Comparison of ENCODE assay signal across 18 cellular contexts in genomic region chr10:99781734-99782429, GRCh38. TPM values are rescaled to one million over a fixed set of nuclear protein-coding genes. Genes with fewer than 3 reads are reported as not detected.
DNase-seq lines count a peak whose midpoint lies in the region; ATAC-seq, FAIRE-seq and TF ChIP-seq lines count a peak whose summit lies in the region.
"Had no signal": no experiment of that assay in that cellular context is flagged by ENCODE, and none has a peak within 500 bp of the region (broad histone marks: within the 10 kb centered on the region; RNA-seq: fewer than 3 reads in every experiment).

No MANE protein-coding gene starts in this region.

- peak overlapping the region; percentile 83; the same call in 1 of the 2 replicates for H2BK20ac ChIP-seq in IMR-90 (ENCODE audit: low read depth, low read length)

- H3K27me3 ChIP-seq in IMR-90 (ENCODE audit: control insufficient read depth, insufficient read depth, low read length) (no peaks in the 10 kb centered on the region), endothelial cell of umbilical vein (ENCODE audit: control insufficient read depth in 2 of 2, insufficient read depth in 2 of 2, low read length in 2 of 2) (no peaks in the 10 kb centered on the region), mesenchymal stem cell (ENCODE audit: control insufficient read depth in 1 of 2, insufficient read depth in 1 of 2, low read length in 2 of 2) (no peaks in the 10 kb centered on the region)
- no peaks in the 10 kb centered on the region for H3K27me3 ChIP-seq in CD4-positive, alpha-beta memory T cell (ENCODE audit: insufficient read depth, low read length)
- H3K27me3 ChIP-seq: MG63, Peyer's patch had no signal

- H3K4me2 ChIP-seq in A549 (peak overlapping the region; percentile 99), IMR-90 (ENCODE audit: low read depth, low read length) (no peak overlapping the region), endothelial cell of umbilical vein (ENCODE audit: insufficient read depth, low read length) (peak overlapping the region; percentile 34), mesenchymal stem cell (ENCODE audit: low read length, poor library complexity, severe bottlenecking) (no peak overlapping the region)

- in situ Hi-C loops in IMR-90 (cut with MboI; ENCODE audit: low sequenced_read_pairs), result no loop called here

- no peak for TF ChIP-seq POLR2A in A549 (IDR thresholded peaks at IDR 0.05; ENCODE audit: low read length)
- no peak for TF ChIP-seq POLR2A in IMR-90 (IDR thresholded peaks at IDR 0.05; ENCODE audit: low read depth, low read length)
- peak; percentile 43 for TF ChIP-seq POLR2A in endothelial cell of umbilical vein (IDR thresholded peaks at IDR 0.05; ENCODE audit: low read depth, low read length)

- no peak overlapping the region for H2AK9ac ChIP-seq in IMR-90 (replicated peaks; ENCODE audit: low read depth, low read length, poor library complexity)

- no peak overlapping the region for H2AFZ ChIP-seq in IMR-90 (replicated peaks; ENCODE audit: low read length, poor library complexity)
- no peak overlapping the region for H2AFZ ChIP-seq in endothelial cell of umbilical vein (ENCODE audit: low read depth, low read length)
- H2AFZ ChIP-seq in mesenchymal stem cell (ENCODE audit: low read depth, low read length), result no peak overlapping the region
- H2AFZ ChIP-seq: GM23248 had no signal

- intact Hi-C loops in IMR-90 (cut with micrococcal nuclease) (loop anchor here (5.0 kb wide), 2 partner anchors 50 kb away; partner anchors contain the start of genes COX15 and CUTC), endothelial cell of umbilical vein (cut with micrococcal nuclease) (loop anchor here (5.0 kb wide), 1 partner anchor 225 kb away; the partner anchor contains the start of gene DNMBP)
- intact Hi-C loops in CD4-positive, alpha-beta memory T cell (cut with micrococcal nuclease), result no loop called here

- no peaks in the 10 kb centered on the region for H3K9me3 ChIP-seq in A549
- H3K9me3 ChIP-seq in IMR-90 (ENCODE audit: control insufficient read depth, insufficient read depth, low read length), result no peaks in the 10 kb centered on the region
- no peaks in the 10 kb centered on the region for H3K9me3 ChIP-seq in endothelial cell of umbilical vein (replicated peaks; ENCODE audit: control insufficient read depth, insufficient read depth, low read length)
- no peaks in the 10 kb centered on the region for H3K9me3 ChIP-seq in mesenchymal stem cell (ENCODE audit: control insufficient read depth, low read length)
- no peaks in the 10 kb centered on the region for H3K9me3 ChIP-seq in CD4-positive, alpha-beta memory T cell (ENCODE audit: control insufficient read depth in 1 of 2, low read length in 2 of 2)
- H3K9me3 ChIP-seq: MG63, Peyer's patch had no signal

- H3K23ac ChIP-seq in IMR-90 (ENCODE audit: low read depth, low read length) (no peak overlapping the region), mesenchymal stem cell (ENCODE audit: low read length in 2 of 2) (peak overlapping the region in 1 of 2 experiments; percentile 59)

- POLR2A ChIA-PET in A549 (lab: Yijun Ruan, JAX), result interaction anchor here (1.0 to 2.1 kb wide), 3 partner anchors 9 to 50 kb away, joined by 3 to 20 read pairs (median 6); partner anchors contain the start of genes COX15 and CUTC
- POLR2A ChIA-PET in IMR-90 (lab: Charles Lee; ENCODE audit: unreplicated experiment), result no interaction called here
- POLR2A ChIA-PET in endothelial cell of umbilical vein (lab: Charles Lee), result interaction anchor here (0.6 to 1.4 kb wide), 4 partner anchors 49 to 81 kb away, joined by 3 read pairs; partner anchors contain the start of genes COX15 and CUTC
- POLR2A ChIA-PET in CD4-positive, alpha-beta memory T cell (lab: Charles Lee; ENCODE audit: partially characterized antibody), result no interaction called here

- H3K4ac ChIP-seq in IMR-90 (ENCODE audit: low read depth, low read length) (peak overlapping the region; percentile 72), mesenchymal stem cell (ENCODE audit: low read depth in 1 of 2, low read length in 2 of 2) (peak overlapping the region in 1 of 2 experiments; percentile 79)

- no peak for TF ChIP-seq RAD21 in A549 (conservative IDR thresholded peaks at IDR 0.05 in 1 of 2, IDR thresholded peaks at IDR 0.05 in 1 of 2)
- TF ChIP-seq RAD21 in IMR-90 (IDR thresholded peaks at IDR 0.05; ENCODE audit: low read length), result no peak

- ATAC-seq in A549, result no peak
- ATAC-seq in IMR-90 (ENCODE audit: low read depth), result no peak

- BruUV-seq in IMR-90 (replicated peaks; lab: Mats Ljungman, UMichigan) (no TSS peak), endothelial cell of umbilical vein (replicated peaks; lab: Mats Ljungman, UMichigan) (no TSS peak)

- peaks cover 2 to 14% of the 10 kb centered on the region in 2 donors for H3K36me3 Mint-ChIP-seq in CD4-positive, alpha-beta memory T cell

- peaks cover 0 to 5% of the 10 kb centered on the region in 2 donors for H3K27me3 Mint-ChIP-seq in CD4-positive, alpha-beta memory T cell

- H3K4me3 Mint-ChIP-seq in CD4-positive, alpha-beta memory T cell, result no peak overlapping the region

- whole genome bisulfite sequencing in A549 (ENCODE audit: missing lambda C conversion rate), result 24% methylated on average over 5 of the region's 5 CpGs
- 93% methylated on average over 2 of the region's 5 CpGs; no CpG with 5 or more reads in 1 of the 2 experiments for WGBS in IMR-90 (ENCODE audit: extremely low coverage in 2 of 2, insufficient read length in 1 of 2), 2 experiments
- 80% methylated on average over 5 of the region's 5 CpGs for WGBS in mesenchymal stem cell

- H3K27ac ChIP-seq in A549 (peak overlapping the region; percentile 98 to 100), IMR-90 (ENCODE audit: insufficient read depth, low read length) (peak overlapping the region; percentile 9; the same call in 1 of the 2 replicates), endothelial cell of umbilical vein (ENCODE audit: insufficient read depth, low read depth, low read length) (peak overlapping the region; percentile 57), mesenchymal stem cell (ENCODE audit: low read length, poor library complexity, severe bottlenecking) (no peak overlapping the region)
- H3K27ac ChIP-seq in CD4-positive, alpha-beta memory T cell (ENCODE audit: low read depth, low read length), result no peak overlapping the region
- H3K27ac ChIP-seq: GM23248, SK-N-MC had no signal

- H3K14ac ChIP-seq in IMR-90 (replicated peaks; ENCODE audit: low read depth, low read length) (no peak overlapping the region), mesenchymal stem cell (ENCODE audit: low read length in 2 of 2) (no peak overlapping the region)

- dilution Hi-C loops in IMR-90 (cut with HindIII; ENCODE audit: low sequenced_read_pairs, unreplicated experiment) (no loop called here), endothelial cell of umbilical vein (cut with MboI; ENCODE audit: extremely low pct_ligation_motif_present, low sequenced_read_pairs) (no loop called here)

- H3K56ac ChIP-seq in IMR-90 (ENCODE audit: extremely low read depth, insufficient read depth, low read length), result no peak overlapping the region

- no peaks in the 10 kb centered on the region for H3K4me1 Mint-ChIP-seq in CD4-positive, alpha-beta memory T cell

- H3K36me3 ChIP-seq in IMR-90 (ENCODE audit: control insufficient read depth, insufficient read depth, low read length) (no peaks in the 10 kb centered on the region), endothelial cell of umbilical vein (ENCODE audit: control insufficient read depth in 2 of 2, extremely low read depth in 1 of 2, insufficient read depth in 2 of 2, low read length in 2 of 2) (no peaks in the 10 kb centered on the region), mesenchymal stem cell (ENCODE audit: control insufficient read depth in 1 of 2, insufficient read depth in 2 of 2, low read depth in 1 of 2, low read length in 2 of 2) (no peaks in the 10 kb centered on the region)
- H3K36me3 ChIP-seq in CD4-positive, alpha-beta memory T cell (ENCODE audit: insufficient read depth, low read length), result no peaks in the 10 kb centered on the region
- H3K36me3 ChIP-seq: MG63, Peyer's patch had no signal

- no peak for TF ChIP-seq EP300 in A549 (IDR thresholded peaks at IDR 0.05)

- H3K9me1 ChIP-seq in IMR-90 (ENCODE audit: insufficient read depth, low read length) (peaks cover 5% of the 10 kb centered on the region), endothelial cell of umbilical vein (replicated peaks; ENCODE audit: control insufficient read depth, extremely low read depth, insufficient read depth, low read length) (no peaks in the 10 kb centered on the region)

- H4K5ac ChIP-seq in IMR-90 (ENCODE audit: low read depth, low read length), result peak overlapping the region; percentile 12; the same call in 1 of the 2 replicates

- H3K18ac ChIP-seq in IMR-90 (ENCODE audit: low read depth, low read length) (peak overlapping the region; percentile 38), mesenchymal stem cell (ENCODE audit: low read depth in 1 of 2, low read length in 2 of 2) (peak overlapping the region in 1 of 2 experiments; percentile 28)

- peaks cover 65% of the 10 kb centered on the region for H3K4me1 ChIP-seq in A549
- peaks cover 18% of the 10 kb centered on the region for H3K4me1 ChIP-seq in IMR-90 (ENCODE audit: control insufficient read depth, insufficient read depth, low read length)
- peaks cover 66% of the 10 kb centered on the region for H3K4me1 ChIP-seq in endothelial cell of umbilical vein (ENCODE audit: control insufficient read depth, extremely low read depth, insufficient read depth, low read length)
- H3K4me1 ChIP-seq in mesenchymal stem cell (ENCODE audit: control insufficient read depth, insufficient read depth, low read depth, low read length), result peaks cover 18% of the 10 kb centered on the region
- no peaks in the 10 kb centered on the region for H3K4me1 ChIP-seq in CD4-positive, alpha-beta memory T cell (ENCODE audit: insufficient read depth, low read length)

- no peaks in the 10 kb centered on the region for H3K79me2 ChIP-seq in endothelial cell of umbilical vein (ENCODE audit: control insufficient read depth, insufficient read depth, low read length)

- H3K4me3 ChIP-seq in A549 (peak overlapping the region; percentile 82; the same call in 2 of the 3 replicates), IMR-90 (ENCODE audit: insufficient read depth, low read depth, low read length) (no peak overlapping the region), endothelial cell of umbilical vein (replicated peaks in 1 of 3; ENCODE audit: insufficient read depth in 1 of 3, low read depth in 1 of 3, low read length in 3 of 3) (no peak overlapping the region), mesenchymal stem cell (ENCODE audit: insufficient read depth in 1 of 2, low read depth in 1 of 2, low read length in 2 of 2) (no peak overlapping the region)
- no peak overlapping the region for H3K4me3 ChIP-seq in CD4-positive, alpha-beta memory T cell (ENCODE audit: low read length in 2 of 2)
- H3K4me3 ChIP-seq: GM23248, MG63, SK-N-MC had no signal

- H3K9me3 Mint-ChIP-seq in CD4-positive, alpha-beta memory T cell, result peaks cover 0 to 8% (median 2%) of the 10 kb centered on the region in 8 donors

- DNase-seq in A549 (ENCODE audit: low read depth in 1 of 2, low spot score in 1 of 2), result no peak
- no peak for DNase-seq in IMR-90
- peak; percentile 87 for DNase-seq in endothelial cell of umbilical vein (ENCODE audit: low read depth, low spot score)
- DNase-seq in mesenchymal stem cell, result no peak
- no peak for DNase-seq in SW480 (ENCODE audit: low spot score)
- DNase-seq in COR-L47 (lab: John Stamatoyannopoulos, UW), result no peak
- no peak for DNase-seq in stimulated activated CD4-positive, alpha-beta T cell treated with anti-CD3 and anti-CD28 coated beads, Interleukin-4, amount 100 ng/mL, for 24 hours
- DNase-seq in CD4-positive, alpha-beta memory T cell, result no peak
- DNase-seq: AML-193, DMS79 treated with DMSO at 0.1 percent for 48 hours, GM23248, MG63, NCI-H1092 treated with DMSO at 0.1 percent for 48 hours, NCI-H510A treated with DMSO at 0.1 percent for 48 hours, Right ventricle myocardium superior had no signal

- FAIRE-seq in A549 (lab: Jason Lieb, UNC) (peak; percentile 32), endothelial cell of umbilical vein (lab: Jason Lieb, UNC) (peak; percentile 99)
- FAIRE-seq: G401.6 had no signal

- peak overlapping the region; percentile 67 to 86 for H2BK12ac ChIP-seq in mesenchymal stem cell (ENCODE audit: low read length in 2 of 2)

- no peaks in the 10 kb centered on the region for H4K20me1 ChIP-seq in IMR-90 (ENCODE audit: insufficient read depth, low read length)
- H4K20me1 ChIP-seq in endothelial cell of umbilical vein (replicated peaks; ENCODE audit: control insufficient read depth, extremely low read depth, insufficient read depth, low read length), result no peaks in the 10 kb centered on the region

- H3K79me1 ChIP-seq in IMR-90 (ENCODE audit: low read depth in 1 of 2, low read length in 2 of 2), result no peaks in the 10 kb centered on the region; a peak in 1 of 4 replicates
- H3K79me1 ChIP-seq in mesenchymal stem cell (replicated peaks; ENCODE audit: low read length, poor library complexity, severe bottlenecking), result no peaks in the 10 kb centered on the region

- TF ChIP-seq CTCF in A549 (IDR thresholded peaks at IDR 0.05), result no peak
- TF ChIP-seq CTCF in IMR-90 (conservative IDR thresholded peaks at IDR 0.05; ENCODE audit: low read depth, low read length), result no peak
- TF ChIP-seq CTCF in endothelial cell of umbilical vein (IDR thresholded peaks at IDR 0.05; ENCODE audit: extremely low read depth in 1 of 2, insufficient read depth in 1 of 2, low read depth in 1 of 2, low read length in 2 of 2), result no peak

- H4K91ac ChIP-seq in IMR-90 (ENCODE audit: insufficient read depth, low read depth, low read length) (peak overlapping the region; percentile 68), mesenchymal stem cell (ENCODE audit: low read length) (no peak overlapping the region)

- peak overlapping the region; percentile 77 for H2BK120ac ChIP-seq in IMR-90 (ENCODE audit: low read depth, low read length)
- H2BK120ac ChIP-seq in mesenchymal stem cell (ENCODE audit: low read depth, low read length), result no peak overlapping the region

- H2AK5ac ChIP-seq in IMR-90 (ENCODE audit: low read depth, low read length) (peak overlapping the region; percentile 69; the same call in 1 of the 2 replicates), mesenchymal stem cell (ENCODE audit: low read length, severe bottlenecking) (no peak overlapping the region)

- H4K8ac ChIP-seq in IMR-90 (ENCODE audit: low read depth in 2 of 2, low read length in 2 of 2) (0 out of 4 replicates have a peak overlapping the region, but pooled peaks of 1 of the 2 experiments have one; percentile 27), mesenchymal stem cell (ENCODE audit: low read length) (no peak overlapping the region)

- peak overlapping the region; percentile 88; the same call in 2 of the 3 replicates for H2BK15ac ChIP-seq in IMR-90 (ENCODE audit: low read depth, low read length)
- H2BK15ac ChIP-seq in mesenchymal stem cell (ENCODE audit: low read depth, poor library complexity, severe bottlenecking), result peak overlapping the region; percentile 9

- peak overlapping the region; percentile 42 for H2BK5ac ChIP-seq in IMR-90 (ENCODE audit: low read depth, low read length, poor library complexity, severe bottlenecking)
- H2BK5ac ChIP-seq in mesenchymal stem cell (ENCODE audit: low read depth, low read length, poor library complexity, severe bottlenecking), result no peak overlapping the region

- no peak overlapping the region for H3K9ac ChIP-seq in IMR-90 (ENCODE audit: low read depth, low read length)
- no peak overlapping the region for H3K9ac ChIP-seq in endothelial cell of umbilical vein (replicated peaks; ENCODE audit: extremely low read depth, insufficient read depth, low read length)
- H3K9ac ChIP-seq in mesenchymal stem cell (ENCODE audit: low read length), result peak overlapping the region; percentile 93
- H3K9ac ChIP-seq: GM23248 had no signal

- CTCF ChIA-PET in A549 (lab: Yijun Ruan, JAX) (interaction anchor here (0.6 to 1.6 kb wide), 3 partner anchors 49 to 483 kb away, joined by 3 to 8 read pairs (median 3); partner anchors contain the start of genes COX15 and CUTC), IMR-90 (lab: Yijun Ruan, JAX) (no interaction called here), endothelial cell of umbilical vein (lab: Charles Lee) (interaction anchor here (0.7 to 1.3 kb wide), 4 partner anchors 11 to 64 kb away, joined by 3 to 7 read pairs (median 3); no protein-coding TSS in a partner anchor)
- CTCF ChIA-PET in CD4-positive, alpha-beta memory T cell (lab: Charles Lee; ENCODE audit: partially characterized antibody), result no interaction called here

- no peak overlapping the region for H3K27ac Mint-ChIP-seq in CD4-positive, alpha-beta memory T cell

RNA-seq across cellular contexts. Expression of gene ABCC2, which starts 0.6 kb away (rescaled TPM):
- polyA plus RNA-seq in A549 (2011; rRNA removed) (369 and 431 TPM in 2 replicates), A549 (2017; fragmentation: RNase III; extraction: RNeasy Plus Mini Kit Qiagen cat#74134 plus additional on column Dnase treatment) (164 to 192 TPM (median 173 TPM) in 3 replicates), IMR-90 (2012; rRNA removed) (0.21 and 0.22 TPM in 2 replicates), endothelial cell of umbilical vein (1.5 and 1.6 TPM in 2 replicates)
- polyA plus RNA-seq in A549 (2012; cell fraction: cytosol; rRNA removed), result 170 and 173 TPM in 2 replicates
- 487 and 726 TPM in 2 replicates for polyA plus RNA-seq in A549 (2012; cell fraction: nucleus; rRNA removed)
- polyA minus RNA-seq in A549 (2011; rRNA and poly(A)+ RNA removed), result 358 and 400 TPM in 2 replicates
- total RNA-seq in IMR-90 (2012; rRNA removed) (0.28 and 0.36 TPM in 2 replicates), endothelial cell of umbilical vein (1.7 and 3.3 TPM in 2 replicates)
- polyA plus RNA-seq in IMR-90 (2012; cell fraction: cytosol; rRNA removed), result 0.05 TPM in 2 replicates
- 0.40 and 0.83 TPM in 2 replicates for polyA plus RNA-seq in IMR-90 (2012; cell fraction: nucleus; rRNA removed; ENCODE audit: low replicate concordance)
- 0.52 and 0.75 TPM in 2 replicates for polyA plus RNA-seq in endothelial cell of umbilical vein (2011; cell fraction: cytosol; rRNA removed)
- 8.2 and 9.1 TPM in 2 replicates for polyA plus RNA-seq in endothelial cell of umbilical vein (2011; cell fraction: nucleus; rRNA removed)
- 0.38 and 0.52 TPM in 2 replicates for polyA plus RNA-seq in endothelial cell of umbilical vein (2012)
- 3.1 and 9.8 TPM in 2 replicates for polyA minus RNA-seq in endothelial cell of umbilical vein
- polyA minus RNA-seq in endothelial cell of umbilical vein (2011; cell fraction: cytosol; rRNA and poly(A)+ RNA removed), result 62.5 TPM
- 5.3 and 6.7 TPM in 2 replicates for polyA minus RNA-seq in endothelial cell of umbilical vein (2011; cell fraction: nucleus; rRNA and poly(A)+ RNA removed)
- polyA plus RNA-seq in mesenchymal stem cell (2013, experiment 1 of 2), result 0.58 TPM
- 0.42 TPM for polyA plus RNA-seq in mesenchymal stem cell (2013, experiment 2 of 2)
- total RNA-seq in CD4-positive, alpha-beta memory T cell, result 1 to 10 TPM; 6.5 to 6.7 TPM
- polyA plus RNA-seq in CD4-positive, alpha-beta memory T cell, result 1 to 10 TPM in 1 of 2 donors, under 1 TPM in 1; 0.72 to 1.1 TPM

RNA-seq across cellular contexts. Expression of gene CUTC, which starts 49.8 kb away (rescaled TPM):
- 48.3 and 66.5 TPM in 2 replicates for polyA plus RNA-seq in A549 (2011; rRNA removed)
- polyA plus RNA-seq in A549 (2012; cell fraction: cytosol; rRNA removed), result 31.4 and 39.9 TPM in 2 replicates
- 13.1 and 26.5 TPM in 2 replicates for polyA plus RNA-seq in A549 (2012; cell fraction: nucleus; rRNA removed)
- polyA plus RNA-seq in A549 (2017; fragmentation: RNase III; extraction: RNeasy Plus Mini Kit Qiagen cat#74134 plus additional on column Dnase treatment), result 44.5 to 48.8 TPM (median 47.6 TPM) in 3 replicates
- 26.6 and 29.3 TPM in 2 replicates for polyA minus RNA-seq in A549 (2011; rRNA and poly(A)+ RNA removed)
- 7.0 and 17.2 TPM in 2 replicates for total RNA-seq in IMR-90 (2012; rRNA removed)
- 9.1 and 10.2 TPM in 2 replicates for polyA plus RNA-seq in IMR-90 (2012; rRNA removed)
- 2.7 and 5.5 TPM in 2 replicates for polyA plus RNA-seq in IMR-90 (2012; cell fraction: cytosol; rRNA removed)
- 1.3 and 11.4 TPM in 2 replicates for polyA plus RNA-seq in IMR-90 (2012; cell fraction: nucleus; rRNA removed; ENCODE audit: low replicate concordance)
- 17.7 and 20.4 TPM in 2 replicates for total RNA-seq in endothelial cell of umbilical vein
- polyA plus RNA-seq in endothelial cell of umbilical vein, result 14.4 and 23.1 TPM in 2 replicates
- polyA plus RNA-seq in endothelial cell of umbilical vein (2011; cell fraction: cytosol; rRNA removed), result 21.8 and 21.9 TPM in 2 replicates
- polyA plus RNA-seq in endothelial cell of umbilical vein (2011; cell fraction: nucleus; rRNA removed), result 18.8 and 27.7 TPM in 2 replicates
- 26.9 and 31.7 TPM in 2 replicates for polyA plus RNA-seq in endothelial cell of umbilical vein (2012)
- 24.7 and 28.3 TPM in 2 replicates for polyA minus RNA-seq in endothelial cell of umbilical vein
- polyA minus RNA-seq in endothelial cell of umbilical vein (2011; cell fraction: cytosol; rRNA and poly(A)+ RNA removed), result 9.8 TPM
- 9.6 and 14.4 TPM in 2 replicates for polyA minus RNA-seq in endothelial cell of umbilical vein (2011; cell fraction: nucleus; rRNA and poly(A)+ RNA removed)
- 11.2 TPM for polyA plus RNA-seq in mesenchymal stem cell (2013, experiment 1 of 2)
- 11.2 TPM for polyA plus RNA-seq in mesenchymal stem cell (2013, experiment 2 of 2)
- 10 to 100 TPM; 29.8 to 35.8 TPM for total RNA-seq in CD4-positive, alpha-beta memory T cell
- 10 to 100 TPM; 53.2 to 88.8 TPM for polyA plus RNA-seq in CD4-positive, alpha-beta memory T cell

RNA-seq across cellular contexts. Expression of gene COX15, which starts 50.0 kb away (rescaled TPM):
- polyA plus RNA-seq in A549 (2011; rRNA removed) (54.4 and 54.7 TPM in 2 replicates), A549 (2017; fragmentation: RNase III; extraction: RNeasy Plus Mini Kit Qiagen cat#74134 plus additional on column Dnase treatment) (44.2 to 47.3 TPM (median 45.8 TPM) in 3 replicates), IMR-90 (2012; rRNA removed) (17.3 and 18.9 TPM in 2 replicates), endothelial cell of umbilical vein (13.7 and 16.6 TPM in 2 replicates)
- 22.2 and 25.1 TPM in 2 replicates for polyA plus RNA-seq in A549 (2012; cell fraction: cytosol; rRNA removed)
- polyA plus RNA-seq in A549 (2012; cell fraction: nucleus; rRNA removed), result 17.5 and 26.8 TPM in 2 replicates
- 24.6 and 25.7 TPM in 2 replicates for polyA minus RNA-seq in A549 (2011; rRNA and poly(A)+ RNA removed)
- total RNA-seq in IMR-90 (2012; rRNA removed) (40.1 and 41.1 TPM in 2 replicates), endothelial cell of umbilical vein (31.7 and 34.6 TPM in 2 replicates)
- polyA plus RNA-seq in IMR-90 (2012; cell fraction: cytosol; rRNA removed), result 7.5 and 11.5 TPM in 2 replicates
- polyA plus RNA-seq in IMR-90 (2012; cell fraction: nucleus; rRNA removed; ENCODE audit: low replicate concordance), result 9.7 and 24.9 TPM in 2 replicates
- polyA plus RNA-seq in endothelial cell of umbilical vein (2011; cell fraction: cytosol; rRNA removed), result 14.2 and 16.5 TPM in 2 replicates
- polyA plus RNA-seq in endothelial cell of umbilical vein (2011; cell fraction: nucleus; rRNA removed), result 21.0 and 24.1 TPM in 2 replicates
- polyA plus RNA-seq in endothelial cell of umbilical vein (2012), result 30.6 and 31.0 TPM in 2 replicates
- 16.9 and 21.4 TPM in 2 replicates for polyA minus RNA-seq in endothelial cell of umbilical vein
- polyA minus RNA-seq in endothelial cell of umbilical vein (2011; cell fraction: cytosol; rRNA and poly(A)+ RNA removed), result 22.1 TPM
- 6.0 and 11.2 TPM in 2 replicates for polyA minus RNA-seq in endothelial cell of umbilical vein (2011; cell fraction: nucleus; rRNA and poly(A)+ RNA removed)
- polyA plus RNA-seq in mesenchymal stem cell (2013, experiment 1 of 2), result 13.5 TPM
- 13.4 TPM for polyA plus RNA-seq in mesenchymal stem cell (2013, experiment 2 of 2)
- total RNA-seq in CD4-positive, alpha-beta memory T cell, result 10 to 100 TPM; 31.1 to 32.1 TPM
- polyA plus RNA-seq in CD4-positive, alpha-beta memory T cell, result 10 to 100 TPM; 26.0 to 31.8 TPM

Comparison
In these comparisons a context has a peak if more than half of its experiments do, and no peak if none do; other contexts are left out.
1. H3K27ac ChIP-seq: peak in A549 (2 of 2), IMR-90 (single experiment) and endothelial cell of umbilical vein (single experiment); none in mesenchymal stem cell (single experiment) and CD4-positive, alpha-beta memory T cell (single experiment).
2. H3K4me2 ChIP-seq: peak in A549 (single experiment) and endothelial cell of umbilical vein (single experiment); none in IMR-90 (single experiment) and mesenchymal stem cell (single experiment).
3. RNA of gene ABCC2, which starts 0.6 kb away (polyA plus RNA-seq): 164 to 726 TPM in A549; 0.38 to 9.1 TPM in endothelial cell of umbilical vein, 0.72 to 1.1 TPM in CD4-positive, alpha-beta memory T cell and 0.05 to 0.83 TPM in IMR-90; every median in the first group is over 10 times any median in the second.
4. CTCF ChIA-PET loops: an anchor here in A549 (0.6 to 1.6 kb wide) and endothelial cell of umbilical vein (0.7 to 1.3 kb wide); none called in IMR-90 and CD4-positive, alpha-beta memory T cell.
5. POLR2A ChIA-PET loops: an anchor here in A549 (1.0 to 2.1 kb wide) and endothelial cell of umbilical vein (0.6 to 1.4 kb wide); none called in IMR-90 and CD4-positive, alpha-beta memory T cell.